ENCODE assay signal across 8 cellular contexts in genomic region chr9:100428871-100429654, GRCh38. TPM values are rescaled to one million over a fixed set of nuclear protein-coding genes. Genes with fewer than 3 reads are reported as not detected.
DNase-seq lines count a peak whose midpoint lies in the region; ATAC-seq and TF ChIP-seq lines count a peak whose summit lies in the region.

No MANE protein-coding gene starts in this region.

- H3K4me3 ChIP-seq in gastroesophageal sphincter: no peak overlapping the region

- no peaks in the 10 kb centered on the region for H3K27me3 ChIP-seq in gastroesophageal sphincter

- H3K36me3 ChIP-seq in gastroesophageal sphincter: no peaks in the 10 kb centered on the region

- no peak for TF ChIP-seq EP300 in gastroesophageal sphincter (IDR thresholded peaks at IDR 0.05)

- 23 to 28% methylated on average over 9 of the region's 9 CpGs for WGBS in gastroesophageal sphincter (ENCODE audit: low coverage in 1 of 2), 2 donors

- H3K36me3 Mint-ChIP-seq in activated CD4-positive, alpha-beta memory T cell treated with anti-CD3 and anti-CD28 coated beads, Interleukin-2, amount 10 ng/mL, durations not matched to agents 7 days and 5 days (ENCODE audit: low read depth): peaks cover 7% of the 10 kb centered on the region

- CTCF ChIA-PET in activated CD4-positive, alpha-beta memory T cell treated with anti-CD3 and anti-CD28 coated beads, Interleukin-2, amount 10 ng/mL, durations not matched to agents 7 days and 5 days (lab: Charles Lee): interaction anchor here (0.7 to 1.1 kb wide), 2 partner anchors 11 to 56 kb away, joined by 3 to 5 read pairs; no protein-coding TSS in a partner anchor

- no peak overlapping the region for H3K27ac Mint-ChIP-seq in activated CD4-positive, alpha-beta memory T cell treated with anti-CD3 and anti-CD28 coated beads, Interleukin-2, amount 10 ng/mL, durations not matched to agents 7 days and 5 days

- TF ChIP-seq POLR2A in gastroesophageal sphincter (IDR thresholded peaks at IDR 0.05): no peak

- H3K27me3 Mint-ChIP-seq in activated CD4-positive, alpha-beta memory T cell treated with anti-CD3 and anti-CD28 coated beads, Interleukin-2, amount 10 ng/mL, durations not matched to agents 7 days and 5 days: peaks cover 4% of the 10 kb centered on the region

- H3K27ac ChIP-seq in gastroesophageal sphincter: peak overlapping the region; percentile 41 to 98 (median 94)

- H3K4me3 Mint-ChIP-seq in activated CD4-positive, alpha-beta memory T cell treated with anti-CD3 and anti-CD28 coated beads, Interleukin-2, amount 10 ng/mL, durations not matched to agents 7 days and 5 days: no peak overlapping the region

- peaks cover 7 to 35% (median 11%) of the 10 kb centered on the region in 3 donors for H3K4me1 ChIP-seq in gastroesophageal sphincter

- H3K9me3 Mint-ChIP-seq in activated CD4-positive, alpha-beta memory T cell treated with anti-CD3 and anti-CD28 coated beads, Interleukin-2, amount 10 ng/mL, durations not matched to agents 7 days and 5 days: no peaks in the 10 kb centered on the region

- TF ChIP-seq CTCF in gastroesophageal sphincter (IDR thresholded peaks at IDR 0.05): no peak

- intact Hi-C loops in sciatic nerve (cut with DNase I): no loop called here

- ATAC-seq in gastroesophageal sphincter (peak; percentile 79), sciatic nerve (peak; percentile 58), GM19324 (IDR thresholded peaks at IDR 0.05; ENCODE audit: low FRiP score, unreplicated experiment) (no peak), left lobe of liver (no peak)

- peaks cover 26% of the 10 kb centered on the region for H3K4me1 Mint-ChIP-seq in activated CD4-positive, alpha-beta memory T cell treated with anti-CD3 and anti-CD28 coated beads, Interleukin-2, amount 10 ng/mL, durations not matched to agents 7 days and 5 days

- POLR2A ChIA-PET in activated CD4-positive, alpha-beta memory T cell treated with anti-CD3 and anti-CD28 coated beads, Interleukin-2, amount 10 ng/mL, durations not matched to agents 7 days and 5 days (lab: Charles Lee): interaction anchor here (0.9 kb wide), 1 partner anchor 84 kb away, joined by 3 read pairs; no protein-coding TSS in a partner anchor

- peak; percentile 99 for DNase-seq in GM04503 (ENCODE audit: low read depth)
- DNase-seq in T1000 (lab: John Stamatoyannopoulos, UW): peak; percentile 77
- DNase-seq in sciatic nerve (ENCODE audit: low spot score): no peak
- DNase-seq in activated CD4-positive, alpha-beta memory T cell treated with anti-CD3 and anti-CD28 coated beads, Interleukin-2, amount 10 ng/mL, durations not matched to agents 7 days and 5 days: no peak
- DNase-seq in left lobe of liver (ENCODE audit: low spot score): no peak
- no peak for DNase-seq in NCI-H510A treated with DMSO at 0.1 percent for 48 hours (lab: John Stamatoyannopoulos, UW)

- H3K9me3 ChIP-seq in gastroesophageal sphincter: no peaks in the 10 kb centered on the region

RNA-seq across cellular contexts. Expression of gene MSANTD3, which starts 2.1 kb away (rescaled TPM):
- total RNA-seq in gastroesophageal sphincter (10 to 100 TPM; 19.1 to 56.9 (median 34.8) TPM), sciatic nerve (16.2 TPM), left lobe of liver (7.1 TPM)
- total RNA-seq in activated CD4-positive, alpha-beta memory T cell treated with anti-CD3 and anti-CD28 coated beads, Interleukin-2, amount 10 ng/mL, durations not matched to agents 7 days and 5 days: 10 to 100 TPM; 17.1 to 18.2 TPM

RNA-seq across cellular contexts. Expression of gene TMEFF1, which starts 43.9 kb away (rescaled TPM):
- 1 to 10 TPM in 1 of 4 donors, under 1 TPM in 2, not detected in 1; 0.10 to 1.1 (median 0.81) TPM for total RNA-seq in gastroesophageal sphincter
- 1.5 TPM for total RNA-seq in sciatic nerve
- total RNA-seq in activated CD4-positive, alpha-beta memory T cell treated with anti-CD3 and anti-CD28 coated beads, Interleukin-2, amount 10 ng/mL, durations not matched to agents 7 days and 5 days: under 1 TPM in 1 of 2 experiments, not detected in 1; 0.18 TPM
- total RNA-seq in left lobe of liver: 0.20 TPM

Comparison
In these comparisons a context has a peak if more than half of its experiments do, and no peak if none do; other contexts are left out.
1. DNase-seq: peak in GM04503 (single experiment) and T1000 (single experiment); none in sciatic nerve (single experiment), activated CD4-positive, alpha-beta memory T cell treated with anti-CD3 and anti-CD28 coated beads, Interleukin-2, amount 10 ng/mL, durations not matched to agents 7 days and 5 days (single experiment), left lobe of liver (single experiment) and NCI-H510A treated with DMSO at 0.1 percent for 48 hours (single experiment).
2. ATAC-seq: peak in gastroesophageal sphincter (single experiment) and sciatic nerve (single experiment); none in GM19324 (single experiment) and left lobe of liver (single experiment).